Comparison of ENCODE assay signal across 13 cellular contexts in genomic region chr1:112818990-112819689, GRCh38.
DNase-seq lines count a peak whose midpoint lies in the region; ATAC-seq and TF ChIP-seq lines count a peak whose summit lies in the region.
"Had no signal": no experiment of that assay in that cellular context is flagged by ENCODE, and none has a peak within 500 bp of the region (broad histone marks: within the 10 kb centered on the region; RNA-seq: fewer than 3 reads in every experiment).

No MANE protein-coding gene starts in this region.

- no peaks in the 10 kb centered on the region for H3K27me3 ChIP-seq in adipocyte (replicated peaks; ENCODE audit: control insufficient read depth, insufficient read depth, low read length)
- H3K27me3 ChIP-seq in iPS-20b (ENCODE audit: insufficient read depth, low read length), result no peaks in the 10 kb centered on the region
- no peaks in the 10 kb centered on the region for H3K27me3 ChIP-seq in upper lobe of right lung
- H3K27me3 ChIP-seq: pancreas had no signal

- peak overlapping the region; percentile 93 for H3K27ac ChIP-seq in iPS-20b (ENCODE audit: low read length)
- H3K27ac ChIP-seq in upper lobe of right lung, result no peak overlapping the region
- H3K27ac ChIP-seq: 22Rv1 had no signal

- H3K4me3 ChIP-seq in adipocyte (ENCODE audit: low read length), result no peak overlapping the region
- no peak overlapping the region for H3K4me3 ChIP-seq in iPS-20b (ENCODE audit: low read length)
- H3K4me3 ChIP-seq in upper lobe of right lung, result no peak overlapping the region
- H3K4me3 ChIP-seq: pancreas had no signal

- TF ChIP-seq CTCF in upper lobe of right lung (IDR thresholded peaks at IDR 0.05), result no peak

- no peak overlapping the region for H3K9ac ChIP-seq in adipocyte (ENCODE audit: low read length)
- peak overlapping the region; percentile 44; the same call in 1 of the 2 replicates for H3K9ac ChIP-seq in iPS-20b (ENCODE audit: low read depth, low read length)

- DNase-seq in NCI-H82 (lab: John Stamatoyannopoulos, UW), result peak; percentile 44
- DNase-seq in NCI-H82 treated with DMSO at 0.1 percent for 48 hours (lab: John Stamatoyannopoulos, UW; ENCODE audit: unreplicated experiment), result no peak
- DNase-seq in adipocyte (ENCODE audit: low read depth), result peak; percentile 32
- no peak for DNase-seq in upper lobe of right lung
- no peak for DNase-seq in effector CD4-positive, alpha-beta T cell
- no peak for DNase-seq in ecto neural progenitor cell (ENCODE audit: low spot score)
- DNase-seq: activated CD8-positive, alpha-beta memory T cell treated with anti-CD3 and anti-CD28 coated beads, Interleukin-2, amount 10 ng/mL, durations not matched to agents 7 days and 5 days; NCI-H446 treated with DMSO at 0.1 percent for 48 hours; pancreas; stimulated activated naive CD4-positive, alpha-beta T cell had no signal

- peak; percentile 83 for ATAC-seq in upper lobe of right lung
- ATAC-seq in HG03280 (IDR thresholded peaks at IDR 0.05; ENCODE audit: unreplicated experiment), result no peak
- ATAC-seq: activated CD8-positive, alpha-beta memory T cell treated with anti-CD3 and anti-CD28 coated beads, Interleukin-2, amount 10 ng/mL, durations not matched to agents 7 days and 5 days had no signal

- H3K9me3 ChIP-seq in adipocyte (ENCODE audit: control insufficient read depth, low read length) (no peaks in the 10 kb centered on the region), iPS-20b (ENCODE audit: insufficient read depth, low read depth, low read length) (no peaks in the 10 kb centered on the region), upper lobe of right lung (no peaks in the 10 kb centered on the region)
- H3K9me3 ChIP-seq: pancreas had no signal

- H3K4me1 ChIP-seq in adipocyte (ENCODE audit: control insufficient read depth, insufficient read depth, low read length), result peaks cover 7% of the 10 kb centered on the region
- H3K4me1 ChIP-seq in iPS-20b (ENCODE audit: insufficient read depth, low read length), result peaks cover 34% of the 10 kb centered on the region
- H3K4me1 ChIP-seq in upper lobe of right lung, result peaks cover 5% of the 10 kb centered on the region
- H3K4me1 ChIP-seq: pancreas had no signal

- H3K36me3 ChIP-seq in adipocyte (ENCODE audit: control insufficient read depth, insufficient read depth, low read length, severe bottlenecking) (no peaks in the 10 kb centered on the region), iPS-20b (ENCODE audit: insufficient read depth, low read depth, low read length) (peaks cover 24% of the 10 kb centered on the region; the same call in 1 of the 2 replicates), upper lobe of right lung (no peaks in the 10 kb centered on the region)
- H3K36me3 ChIP-seq: pancreas had no signal

- intact Hi-C loops in upper lobe of right lung (cut with DNase I), result no loop called here

Comparison
In these comparisons a context has a peak if more than half of its experiments do, and no peak if none do; other contexts are left out.
1. DNase-seq: peak in NCI-H82 (single experiment) and adipocyte (single experiment); none in NCI-H82 treated with DMSO at 0.1 percent for 48 hours (single experiment), upper lobe of right lung (single experiment), effector CD4-positive, alpha-beta T cell (single experiment) and ecto neural progenitor cell (single experiment).